19 cellular contexts compared by ENCODE assay signal in genomic region chr22:29480262-29480511, GRCh38. TPM values are rescaled to one million over a fixed set of nuclear protein-coding genes. Genes with fewer than 3 reads are reported as not detected.
DNase-seq lines count a peak whose midpoint lies in the region; ATAC-seq and TF ChIP-seq lines count a peak whose summit lies in the region.
"Had no signal": no experiment of that assay in that cellular context is flagged by ENCODE, and none has a peak within 500 bp of the region (broad histone marks: within the 10 kb centered on the region; RNA-seq: fewer than 3 reads in every experiment).

No MANE protein-coding gene starts in this region.

- H3K36me3 ChIP-seq in lower lobe of right lung (no peaks in the 10 kb centered on the region), suprapubic skin (no peaks in the 10 kb centered on the region), aorta (ENCODE audit: control insufficient read depth in 1 of 2, insufficient read depth in 2 of 2, low read length in 1 of 2) (no peaks in the 10 kb centered on the region), SJCRH30 (no peaks in the 10 kb centered on the region)
- no peaks in the 10 kb centered on the region for H3K36me3 ChIP-seq in CD8-positive, alpha-beta T cell (ENCODE audit: insufficient read depth, low read length)
- H3K36me3 ChIP-seq: sigmoid colon had no signal

- H3K27ac ChIP-seq in HL-60 (replicated peaks): no peak overlapping the region
- H3K27ac ChIP-seq in lower lobe of right lung: no peak overlapping the region
- H3K27ac ChIP-seq in suprapubic skin: no peak overlapping the region
- no peak overlapping the region for H3K27ac ChIP-seq in aorta (ENCODE audit: low read depth in 1 of 2, low read length in 2 of 2)
- H3K27ac ChIP-seq in CD8-positive, alpha-beta T cell (ENCODE audit: low read depth, low read length): no peak overlapping the region
- no peak overlapping the region for H3K27ac ChIP-seq in SJCRH30
- H3K27ac ChIP-seq: foreskin keratinocyte, sigmoid colon had no signal

- WGBS in suprapubic skin: 12% methylated on average over 30 of the region's 39 CpGs
- WGBS in aorta, 2 donors: 3 to 5% methylated on average over 29 to 39 of the region's 39 CpGs

- H3K9me3 Mint-ChIP-seq in chondrocyte (ENCODE audit: low read depth): no peaks in the 10 kb centered on the region
- H3K9me3 Mint-ChIP-seq in CD8-positive, alpha-beta T cell: no peaks in the 10 kb centered on the region
- H3K9me3 Mint-ChIP-seq: activated T-cell treated with anti-CD3 and anti-CD28 coated beads, Interleukin-2, amount 50 U/mL, for 4 hours; T-cell had no signal

- TF ChIP-seq CTCF in HL-60 (IDR thresholded peaks at IDR 0.05; ENCODE audit: insufficient read depth, low read length): no peak
- TF ChIP-seq CTCF in chondrocyte (IDR thresholded peaks at IDR 0.05): no peak
- no peak for TF ChIP-seq CTCF in lower lobe of right lung (IDR thresholded peaks at IDR 0.05)
- TF ChIP-seq CTCF in suprapubic skin (IDR thresholded peaks at IDR 0.05): no peak
- no peak for TF ChIP-seq CTCF in CD8-positive, alpha-beta T cell (IDR thresholded peaks at IDR 0.05)

- CTCF ChIA-PET in CD8-positive, alpha-beta T cell (lab: Charles Lee): no interaction called here

- peak overlapping the region; percentile 35 for H3K4me3 ChIP-seq in HL-60 (replicated peaks; ENCODE audit: insufficient read depth, low read length)
- H3K4me3 ChIP-seq in lower lobe of right lung: peak overlapping the region; percentile 29
- peak overlapping the region; percentile 28 for H3K4me3 ChIP-seq in suprapubic skin
- H3K4me3 ChIP-seq in aorta (ENCODE audit: low read length in 2 of 2): no peak overlapping the region
- no peak overlapping the region for H3K4me3 ChIP-seq in CD8-positive, alpha-beta T cell (ENCODE audit: low read depth, low read length)
- no peak overlapping the region for H3K4me3 ChIP-seq in SJCRH30

- TF ChIP-seq POLR2A in suprapubic skin (IDR thresholded peaks at IDR 0.05): no peak

- ATAC-seq in lower lobe of right lung (no peak), HG02610 (IDR thresholded peaks at IDR 0.05; ENCODE audit: unreplicated experiment) (no peak), aorta (ENCODE audit: low FRiP score) (no peak)
- ATAC-seq in CD8-positive, alpha-beta T cell: no peak

- DNase-seq in HL-60 (ENCODE audit: low read depth in 1 of 2, low spot score in 1 of 2) (no peak), chondrocyte (ENCODE audit: low spot score) (no peak), lower lobe of right lung (no peak), suprapubic skin (ENCODE audit: low spot score in 2 of 2) (no peak), aorta (no peak), SJCRH30 (no peak)
- no peak for DNase-seq in CD8-positive, alpha-beta T cell
- DNase-seq: activated T-cell treated with anti-CD3 and anti-CD28 coated beads, Interleukin-2, amount 50 U/mL, for 4 hours; HFFc6; naive B cell; NCI-H1105; NCI-H226; sigmoid colon had no signal

- H3K27ac Mint-ChIP-seq in chondrocyte (ENCODE audit: unreplicated experiment): no peak overlapping the region
- H3K27ac Mint-ChIP-seq in CD8-positive, alpha-beta T cell: no peak overlapping the region
- H3K27ac Mint-ChIP-seq: HFFc6, T-cell had no signal

- intact Hi-C loops in lower lobe of right lung (cut with DNase I) (no loop called here), aorta (cut with DNase I) (no loop called here)
- intact Hi-C loops in CD8-positive, alpha-beta T cell (cut with DNase I, micrococcal nuclease): no loop called here

- H3K9me3 ChIP-seq in lower lobe of right lung (no peaks in the 10 kb centered on the region), suprapubic skin (no peaks in the 10 kb centered on the region), aorta (ENCODE audit: control insufficient read depth, low read length) (no peaks in the 10 kb centered on the region), SJCRH30 (replicated peaks) (no peaks in the 10 kb centered on the region)
- no peaks in the 10 kb centered on the region for H3K9me3 ChIP-seq in CD8-positive, alpha-beta T cell (ENCODE audit: low read length)
- H3K9me3 ChIP-seq: sigmoid colon had no signal

- peaks cover 1% of the 10 kb centered on the region for H3K36me3 Mint-ChIP-seq in chondrocyte (ENCODE audit: low read depth)
- H3K36me3 Mint-ChIP-seq in CD8-positive, alpha-beta T cell: no peaks in the 10 kb centered on the region
- H3K36me3 Mint-ChIP-seq: IgD-negative memory B cell, T-cell had no signal

- peaks cover 38% of the 10 kb centered on the region for H3K27me3 Mint-ChIP-seq in chondrocyte (ENCODE audit: low read depth)
- peaks cover 39% of the 10 kb centered on the region for H3K27me3 Mint-ChIP-seq in CD8-positive, alpha-beta T cell (ENCODE audit: low read depth)

- POLR2A ChIA-PET in CD8-positive, alpha-beta T cell (lab: Charles Lee): interaction anchor here (0.5 kb wide), 1 partner anchor 297 kb away, joined by 3 read pairs; no protein-coding TSS in a partner anchor

- no peak for TF ChIP-seq EP300 in suprapubic skin (IDR thresholded peaks at IDR 0.05)

- H3K4me1 Mint-ChIP-seq in chondrocyte (ENCODE audit: low read depth): peaks cover 22% of the 10 kb centered on the region
- peaks cover 14% of the 10 kb centered on the region for H3K4me1 Mint-ChIP-seq in CD8-positive, alpha-beta T cell (ENCODE audit: low read depth)

- H3K27me3 ChIP-seq in HL-60 (ENCODE audit: insufficient read depth, poor library complexity, severe bottlenecking): no peaks in the 10 kb centered on the region
- H3K27me3 ChIP-seq in lower lobe of right lung (ENCODE audit: low read depth): peaks cover 58% of the 10 kb centered on the region
- peaks cover 54% of the 10 kb centered on the region for H3K27me3 ChIP-seq in suprapubic skin
- H3K27me3 ChIP-seq in aorta (ENCODE audit: control insufficient read depth in 1 of 2, insufficient read depth in 2 of 2, low read length in 1 of 2): no peaks in the 10 kb centered on the region
- no peaks in the 10 kb centered on the region for H3K27me3 ChIP-seq in CD8-positive, alpha-beta T cell (ENCODE audit: insufficient read depth, low read length)
- H3K27me3 ChIP-seq in SJCRH30: no peaks in the 10 kb centered on the region

- H3K4me3 Mint-ChIP-seq in chondrocyte (ENCODE audit: unreplicated experiment): peak overlapping the region; percentile 6
- no peak overlapping the region for H3K4me3 Mint-ChIP-seq in CD8-positive, alpha-beta T cell
- H3K4me3 Mint-ChIP-seq: activated T-cell treated with anti-CD3 and anti-CD28 coated beads, Interleukin-2, amount 50 U/mL, for 4 hours; HFFc6 had no signal

- H3K4me1 ChIP-seq in lower lobe of right lung (peaks cover 13% of the 10 kb centered on the region), suprapubic skin (peaks cover 25% of the 10 kb centered on the region), aorta (ENCODE audit: control insufficient read depth in 1 of 2, insufficient read depth in 2 of 2, low read length in 2 of 2) (no peaks in the 10 kb centered on the region), SJCRH30 (peaks cover 4% of the 10 kb centered on the region; the same call in 1 of the 2 replicates)
- H3K4me1 ChIP-seq in CD8-positive, alpha-beta T cell (ENCODE audit: insufficient read depth, low read length): no peaks in the 10 kb centered on the region
- H3K4me1 ChIP-seq: foreskin keratinocyte had no signal

RNA-seq across cellular contexts. Expression of gene NEFH, which starts 0.2 kb away (rescaled TPM):
- total RNA-seq in chondrocyte (2.8 to 3.5 TPM (median 2.9 TPM) in 3 replicates), lower lobe of right lung (1.0 TPM), suprapubic skin (under 1 TPM in 2 of 4 donors, not detected in 2; 0.26 to 0.51 TPM), aorta (under 1 TPM; 0.36 to 0.63 TPM)
- under 1 TPM in 1 of 2 donors, not detected in 1; 0.38 TPM for polyA plus RNA-seq in aorta
- under 1 TPM; 0.28 to 0.33 TPM for total RNA-seq in CD8-positive, alpha-beta T cell
- total RNA-seq in SJCRH30 (2014; rRNA removed; shearing (Covaris generic)): not detected in 2 replicates
- total RNA-seq: HFFc6 had no signal

RNA-seq across cellular contexts. Expression of gene RFPL1, which starts 41.8 kb away (rescaled TPM):
- total RNA-seq in chondrocyte (not detected in 3 replicates), lower lobe of right lung (not detected), suprapubic skin (under 1 TPM in 1 of 4 donors, not detected in 3; 0.64 TPM), aorta (not detected)
- polyA plus RNA-seq in aorta: not detected
- total RNA-seq in CD8-positive, alpha-beta T cell: not detected
- not detected in 2 replicates for total RNA-seq in SJCRH30 (2014; rRNA removed; shearing (Covaris generic))
- total RNA-seq: activated T-cell treated with anti-CD3 and anti-CD28 coated beads, Interleukin-2, amount 50 U/mL, for 4 hours; foreskin keratinocyte; HFFc6; sigmoid colon; subcutaneous adipose tissue had no signal
- polyA plus RNA-seq: foreskin keratinocyte, IgD-negative memory B cell, keratinocyte, sigmoid colon had no signal

Comparison
In these comparisons a context has a peak if more than half of its experiments do, and no peak if none do; other contexts are left out.
1. H3K4me3 ChIP-seq: peak in HL-60 (single experiment), lower lobe of right lung (single experiment) and suprapubic skin (single experiment); none in aorta (0 of 2), CD8-positive, alpha-beta T cell (single experiment) and SJCRH30 (single experiment).